In genomic region chr4:76950052-76950845, GRCh38 we compare ENCODE assay signal across 8 cellular contexts. TPM values are rescaled to one million over a fixed set of nuclear protein-coding genes. Genes with fewer than 3 reads are reported as not detected.
DNase-seq lines count a peak whose midpoint lies in the region; ATAC-seq, FAIRE-seq and TF ChIP-seq lines count a peak whose summit lies in the region.

No MANE protein-coding gene starts in this region.

- no peaks in the 10 kb centered on the region for H3K36me3 Mint-ChIP-seq in WTC11

- H3K27ac ChIP-seq in HUES6 (ENCODE audit: low read depth, low read length): peak overlapping the region; percentile 68; the same call in 1 of the 2 replicates

- H3K4me1 Mint-ChIP-seq in WTC11: peaks cover 48% of the 10 kb centered on the region

- CTCF ChIA-PET in WTC11 (lab: Charles Lee): interaction anchor here (0.8 to 1.7 kb wide), 5 partner anchors 53 to 102 kb away, joined by 3 to 5 read pairs (median 3); partner anchors contain the start of gene SOWAHB

- no peaks in the 10 kb centered on the region for H3K9me3 Mint-ChIP-seq in WTC11

- H3K36me3 ChIP-seq in HUES6 (ENCODE audit: control insufficient read depth, insufficient read depth, low read length) (peaks cover 2% of the 10 kb centered on the region; the same call in 1 of the 2 replicates), bronchial epithelial cell (ENCODE audit: control insufficient read depth, insufficient read depth, low read length) (no peaks in the 10 kb centered on the region)

- ATAC-seq in GM21367 (IDR thresholded peaks at IDR 0.05; ENCODE audit: unreplicated experiment): peak; percentile 16
- ATAC-seq in WTC11: peak; percentile 9

- no peak overlapping the region for H3K27ac Mint-ChIP-seq in WTC11

- peak overlapping the region; percentile 92 for H3K9ac ChIP-seq in HUES6 (ENCODE audit: low read length)

- H3K27me3 Mint-ChIP-seq in WTC11 (ENCODE audit: low read depth): peaks cover 12% of the 10 kb centered on the region

- in situ Hi-C loops in Caki2 (cut with HindIII; ENCODE audit: low pct_unique_long_range_greater_than_20kb, low sequenced_read_pairs): no loop called here

- H3K4me3 ChIP-seq in HUES6 (ENCODE audit: low read depth, low read length) (peak overlapping the region; percentile 91), bronchial epithelial cell (ENCODE audit: low read depth, low read length) (peak overlapping the region; percentile 54)

- DNase-seq in Caki2 (ENCODE audit: low read depth) (peak; percentile 54), WTC11 (ENCODE audit: low spot score) (peak; percentile 48), bronchial epithelial cell (ENCODE audit: low read depth) (no peak), inferior parietal cortex (ENCODE audit: extremely low spot score) (peak; percentile 36), NCI-H510A (lab: John Stamatoyannopoulos, UW) (no peak)
- DNase-seq in stimulated activated CD4-positive, alpha-beta T cell treated with anti-CD3 and anti-CD28 coated beads, Interleukin-12 subunit alpha, Interleukin-12 subunit beta, amount 100 ng/mL, for 4 hours: peak; percentile 56

- POLR2A ChIA-PET in WTC11 (lab: Charles Lee): interaction anchor here (0.8 to 1.1 kb wide), 5 partner anchors 53 to 261 kb away, joined by 3 to 6 read pairs (median 4); no protein-coding TSS in a partner anchor

- FAIRE-seq in bronchial epithelial cell (lab: Jason Lieb, UNC): no peak

- peaks cover 11% of the 10 kb centered on the region for H3K27me3 ChIP-seq in HUES6 (ENCODE audit: control insufficient read depth, insufficient read depth, low read length)
- no peaks in the 10 kb centered on the region for H3K27me3 ChIP-seq in bronchial epithelial cell (ENCODE audit: control insufficient read depth, insufficient read depth, low read length)

- peaks cover 26% of the 10 kb centered on the region for H3K4me1 ChIP-seq in HUES6 (ENCODE audit: control insufficient read depth, insufficient read depth, low read length)

- peak overlapping the region; percentile 83 for H3K4me3 Mint-ChIP-seq in WTC11

- no peak for TF ChIP-seq CTCF in WTC11 (IDR thresholded peaks at IDR 0.05)
- TF ChIP-seq CTCF in bronchial epithelial cell (IDR thresholded peaks at IDR 0.05; ENCODE audit: insufficient read depth, low read length, severe bottlenecking): no peak

- no peaks in the 10 kb centered on the region for H3K9me3 ChIP-seq in HUES6 (ENCODE audit: control insufficient read depth, insufficient read depth, low read depth, low read length)

TF ChIP-seq in WTC11, 78 proteins besides CTCF, POLR2A, EP300 and RAD21 (continues in another document):
- TF ChIP-seq KAT7 (CRISPR knock-in tag; IDR thresholded peaks at IDR 0.05; ENCODE audit: borderline replicate concordance) (0 out of 2 replicates have a peak, but pooled peaks have one; percentile 74), NR1H2 (CRISPR knock-in tag; IDR thresholded peaks at IDR 0.05) (no peak), TEAD1 (CRISPR knock-in tag; IDR thresholded peaks at IDR 0.05) (0 out of 2 replicates have a peak, but pooled peaks have one; percentile 5), ZBTB21 (CRISPR knock-in tag; IDR thresholded peaks at IDR 0.05; ENCODE audit: borderline replicate concordance) (no peak), ZNF423 (CRISPR knock-in tag; IDR thresholded peaks at IDR 0.05) (no peak), SMAD4 (CRISPR knock-in tag; IDR thresholded peaks at IDR 0.05) (0 out of 2 replicates have a peak, but pooled peaks have one; percentile 24), USF1 (CRISPR knock-in tag; IDR thresholded peaks at IDR 0.05) (0 out of 2 replicates have a peak, but pooled peaks have one; percentile 32), TCF7 (CRISPR knock-in tag; IDR thresholded peaks at IDR 0.05; ENCODE audit: low read depth) (no peak), ZNF263 (CRISPR knock-in tag; IDR thresholded peaks at IDR 0.05; ENCODE audit: low read depth) (no peak), CREB1 (CRISPR knock-in tag; IDR thresholded peaks at IDR 0.05) (no peak), TEAD4 (CRISPR knock-in tag; IDR thresholded peaks at IDR 0.05) (no peak), MYBL2 (CRISPR knock-in tag; IDR thresholded peaks at IDR 0.05) (peak; percentile 49; the same call in 1 of the 2 replicates), RORB (CRISPR knock-in tag; IDR thresholded peaks at IDR 0.05) (no peak), NFATC4 (CRISPR knock-in tag; IDR thresholded peaks at IDR 0.05) (no peak), NFE2L1 (CRISPR knock-in tag; IDR thresholded peaks at IDR 0.05) (no peak), NFYB (CRISPR knock-in tag; conservative IDR thresholded peaks at IDR 0.05; ENCODE audit: low read depth) (no peak)
- TF ChIP-seq, protein P1, sequence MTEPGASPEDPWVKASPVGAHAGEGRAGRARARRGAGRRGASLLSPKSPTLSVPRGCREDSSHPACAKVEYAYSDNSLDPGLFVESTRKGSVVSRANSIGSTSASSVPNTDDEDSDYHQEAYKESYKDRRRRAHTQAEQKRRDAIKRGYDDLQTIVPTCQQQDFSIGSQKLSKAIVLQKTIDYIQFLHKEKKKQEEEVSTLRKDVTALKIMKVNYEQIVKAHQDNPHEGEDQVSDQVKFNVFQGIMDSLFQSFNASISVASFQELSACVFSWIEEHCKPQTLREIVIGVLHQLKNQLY (CRISPR knock-in tag; IDR thresholded peaks at IDR 0.05): no peak
- TF ChIP-seq, protein P2, sequence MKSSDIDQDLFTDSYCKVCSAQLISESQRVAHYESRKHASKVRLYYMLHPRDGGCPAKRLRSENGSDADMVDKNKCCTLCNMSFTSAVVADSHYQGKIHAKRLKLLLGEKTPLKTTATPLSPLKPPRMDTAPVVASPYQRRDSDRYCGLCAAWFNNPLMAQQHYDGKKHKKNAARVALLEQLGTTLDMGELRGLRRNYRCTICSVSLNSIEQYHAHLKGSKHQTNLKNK (CRISPR knock-in tag; IDR thresholded peaks at IDR 0.05): no peak
- TF ChIP-seq, protein P3, sequence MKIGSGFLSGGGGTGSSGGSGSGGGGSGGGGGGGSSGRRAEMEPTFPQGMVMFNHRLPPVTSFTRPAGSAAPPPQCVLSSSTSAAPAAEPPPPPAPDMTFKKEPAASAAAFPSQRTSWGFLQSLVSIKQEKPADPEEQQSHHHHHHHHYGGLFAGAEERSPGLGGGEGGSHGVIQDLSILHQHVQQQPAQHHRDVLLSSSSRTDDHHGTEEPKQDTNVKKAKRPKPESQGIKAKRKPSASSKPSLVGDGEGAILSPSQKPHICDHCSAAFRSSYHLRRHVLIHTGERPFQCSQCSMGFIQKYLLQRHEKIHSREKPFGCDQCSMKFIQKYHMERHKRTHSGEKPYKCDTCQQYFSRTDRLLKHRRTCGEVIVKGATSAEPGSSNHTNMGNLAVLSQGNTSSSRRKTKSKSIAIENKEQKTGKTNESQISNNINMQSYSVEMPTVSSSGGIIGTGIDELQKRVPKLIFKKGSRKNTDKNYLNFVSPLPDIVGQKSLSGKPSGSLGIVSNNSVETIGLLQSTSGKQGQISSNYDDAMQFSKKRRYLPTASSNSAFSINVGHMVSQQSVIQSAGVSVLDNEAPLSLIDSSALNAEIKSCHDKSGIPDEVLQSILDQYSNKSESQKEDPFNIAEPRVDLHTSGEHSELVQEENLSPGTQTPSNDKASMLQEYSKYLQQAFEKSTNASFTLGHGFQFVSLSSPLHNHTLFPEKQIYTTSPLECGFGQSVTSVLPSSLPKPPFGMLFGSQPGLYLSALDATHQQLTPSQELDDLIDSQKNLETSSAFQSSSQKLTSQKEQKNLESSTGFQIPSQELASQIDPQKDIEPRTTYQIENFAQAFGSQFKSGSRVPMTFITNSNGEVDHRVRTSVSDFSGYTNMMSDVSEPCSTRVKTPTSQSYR (CRISPR knock-in tag; IDR thresholded peaks at IDR 0.05): no peak
- TF ChIP-seq, protein P4, sequence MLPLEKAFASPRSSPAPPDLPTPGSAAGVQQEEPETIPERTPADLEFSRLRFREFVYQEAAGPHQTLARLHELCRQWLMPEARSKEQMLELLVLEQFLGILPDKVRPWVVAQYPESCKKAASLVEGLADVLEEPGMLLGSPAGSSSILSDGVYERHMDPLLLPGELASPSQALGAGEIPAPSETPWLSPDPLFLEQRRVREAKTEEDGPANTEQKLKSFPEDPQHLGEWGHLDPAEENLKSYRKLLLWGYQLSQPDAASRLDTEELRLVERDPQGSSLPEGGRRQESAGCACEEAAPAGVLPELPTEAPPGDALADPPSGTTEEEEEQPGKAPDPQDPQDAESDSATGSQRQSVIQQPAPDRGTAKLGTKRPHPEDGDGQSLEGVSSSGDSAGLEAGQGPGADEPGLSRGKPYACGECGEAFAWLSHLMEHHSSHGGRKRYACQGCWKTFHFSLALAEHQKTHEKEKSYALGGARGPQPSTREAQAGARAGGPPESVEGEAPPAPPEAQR (CRISPR knock-in tag; IDR thresholded peaks at IDR 0.05): no peak
- TF ChIP-seq, protein P5, sequence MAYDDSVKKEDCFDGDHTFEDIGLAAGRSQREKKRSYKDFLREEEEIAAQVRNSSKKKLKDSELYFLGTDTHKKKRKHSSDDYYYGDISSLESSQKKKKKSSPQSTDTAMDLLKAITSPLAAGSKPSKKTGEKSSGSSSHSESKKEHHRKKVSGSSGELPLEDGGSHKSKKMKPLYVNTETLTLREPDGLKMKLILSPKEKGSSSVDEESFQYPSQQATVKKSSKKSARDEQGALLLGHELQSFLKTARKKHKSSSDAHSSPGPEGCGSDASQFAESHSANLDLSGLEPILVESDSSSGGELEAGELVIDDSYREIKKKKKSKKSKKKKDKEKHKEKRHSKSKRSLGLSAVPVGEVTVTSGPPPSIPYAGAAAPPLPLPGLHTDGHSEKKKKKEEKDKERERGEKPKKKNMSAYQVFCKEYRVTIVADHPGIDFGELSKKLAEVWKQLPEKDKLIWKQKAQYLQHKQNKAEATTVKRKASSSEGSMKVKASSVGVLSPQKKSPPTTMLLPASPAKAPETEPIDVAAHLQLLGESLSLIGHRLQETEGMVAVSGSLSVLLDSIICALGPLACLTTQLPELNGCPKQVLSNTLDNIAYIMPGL (CRISPR knock-in tag; IDR thresholded peaks at IDR 0.05): no peak; the same call in 1 of the 2 replicates

RNA-seq across cellular contexts. Expression of gene SEPTIN11, which starts 0.7 kb away (rescaled TPM):
- total RNA-seq in Caki2 (2014; rRNA removed; shearing (Covaris generic); ENCODE audit: low replicate concordance): 33.7 and 37.6 TPM in 2 replicates
- 99.8 to 125 TPM (median 103 TPM) in 3 replicates for total RNA-seq in WTC11 (2021)
- 49.2 and 49.5 TPM in 2 replicates for total RNA-seq in bronchial epithelial cell

RNA-seq across cellular contexts. Expression of gene SOWAHB, which starts 52.3 kb away (rescaled TPM):
- not detected in 2 replicates for total RNA-seq in Caki2 (2014; rRNA removed; shearing (Covaris generic); ENCODE audit: low replicate concordance)
- 1.3 to 1.6 TPM (median 1.5 TPM) in 3 replicates for total RNA-seq in WTC11 (2021)
- total RNA-seq in bronchial epithelial cell: 15.0 and 21.1 TPM in 2 replicates

Comparison
In these comparisons a context has a peak if more than half of its experiments do, and no peak if none do; other contexts are left out.
1. DNase-seq: peak in Caki2 (single experiment), WTC11 (single experiment), inferior parietal cortex (single experiment) and stimulated activated CD4-positive, alpha-beta T cell treated with anti-CD3 and anti-CD28 coated beads, Interleukin-12 subunit alpha, Interleukin-12 subunit beta, amount 100 ng/mL, for 4 hours (single experiment); none in bronchial epithelial cell (single experiment) and NCI-H510A (single experiment).